14 cellular contexts compared by ENCODE assay signal in the genomic region with DNA sequence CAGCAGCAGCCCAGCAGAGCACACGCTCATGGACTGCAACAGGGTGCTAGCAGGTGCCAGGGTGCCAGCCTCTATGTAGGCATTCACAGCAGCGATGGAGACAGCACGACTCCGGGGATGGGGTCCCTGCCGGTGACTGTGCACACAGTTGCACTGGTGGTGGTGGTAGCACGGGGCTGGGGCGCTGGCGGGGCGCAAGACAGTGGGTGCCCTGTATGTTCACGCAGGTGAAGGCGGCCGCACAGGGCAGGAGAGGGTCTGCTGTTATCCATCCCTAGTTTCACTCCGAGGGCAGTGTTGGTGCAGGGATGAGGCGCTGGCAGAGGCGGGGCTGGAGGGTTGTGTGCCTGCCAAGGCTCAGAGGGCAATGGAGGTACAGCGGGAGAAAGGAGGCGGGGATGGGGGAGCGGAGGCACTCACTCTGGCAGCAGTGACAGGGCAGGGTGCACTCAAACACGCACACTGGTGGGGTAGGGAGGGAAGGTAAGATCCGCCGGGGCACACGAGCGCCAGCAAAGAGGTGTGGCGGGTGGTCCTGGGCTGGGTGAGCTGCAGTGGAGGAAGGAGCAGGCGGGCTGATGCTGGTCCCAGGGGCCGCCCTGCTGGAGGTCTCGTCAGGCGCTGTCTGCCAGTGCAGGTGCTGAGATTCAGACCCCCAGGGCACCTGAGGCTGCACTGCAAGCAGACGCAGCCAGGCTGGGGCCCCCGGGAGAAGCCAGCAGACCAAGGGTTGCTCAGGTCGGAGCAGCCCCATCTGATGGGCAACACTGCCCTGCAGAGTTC.
DNase-seq lines count a peak whose midpoint lies in the region; ATAC-seq and TF ChIP-seq lines count a peak whose summit lies in the region.
"Had no signal": no experiment of that assay in that cellular context is flagged by ENCODE, and none has a peak within 500 bp of the region (broad histone marks: within the 10 kb centered on the region; RNA-seq: fewer than 3 reads in every experiment).

No MANE protein-coding gene starts in this region.

- no peaks in the 10 kb centered on the region for H3K9me3 ChIP-seq in RWPE2 (ENCODE audit: severe bottlenecking)
- H3K9me3 ChIP-seq: A549, BE2C had no signal

- no peak overlapping the region for H3K27ac ChIP-seq in RWPE2 (ENCODE audit: poor library complexity, severe bottlenecking)
- H3K27ac ChIP-seq: A549, C4-2B, HL-60 had no signal

- peaks cover 18% of the 10 kb centered on the region for H3K9me3 Mint-ChIP-seq in stimulated activated memory B cell treated with anti-CD40 and anti-IgM and Interleukin-4, amounts not matched to agents 10 μg/mL and 1 μg/mL and 100 μg/mL, for 72 hours

- H3K4me3 Mint-ChIP-seq in stimulated activated memory B cell treated with anti-CD40 and anti-IgM and Interleukin-4, amounts not matched to agents 10 μg/mL and 1 μg/mL and 100 μg/mL, for 72 hours, result no peak overlapping the region
- H3K4me3 Mint-ChIP-seq: CD4-positive, alpha-beta memory T cell had no signal

- peaks cover 40% of the 10 kb centered on the region for H3K27me3 Mint-ChIP-seq in stimulated activated memory B cell treated with anti-CD40 and anti-IgM and Interleukin-4, amounts not matched to agents 10 μg/mL and 1 μg/mL and 100 μg/mL, for 72 hours

- no peaks in the 10 kb centered on the region for H3K4me1 ChIP-seq in RWPE2 (ENCODE audit: insufficient read depth, poor library complexity, severe bottlenecking)
- H3K4me1 ChIP-seq: A549, BE2C had no signal

- no peaks in the 10 kb centered on the region for H3K4me1 Mint-ChIP-seq in stimulated activated memory B cell treated with anti-CD40 and anti-IgM and Interleukin-4, amounts not matched to agents 10 μg/mL and 1 μg/mL and 100 μg/mL, for 72 hours
- H3K4me1 Mint-ChIP-seq: CD4-positive, alpha-beta memory T cell had no signal

- H3K36me3 ChIP-seq in H7 (replicated peaks; ENCODE audit: control insufficient read depth, insufficient read depth, low read length) (no peaks in the 10 kb centered on the region), RWPE2 (ENCODE audit: low read depth) (no peaks in the 10 kb centered on the region)
- H3K36me3 ChIP-seq: BE2C had no signal

- no peak overlapping the region for H3K27ac Mint-ChIP-seq in stimulated activated memory B cell treated with anti-CD40 and anti-IgM and Interleukin-4, amounts not matched to agents 10 μg/mL and 1 μg/mL and 100 μg/mL, for 72 hours
- H3K27ac Mint-ChIP-seq: CD4-positive, alpha-beta memory T cell had no signal

- H3K36me3 Mint-ChIP-seq in stimulated activated memory B cell treated with anti-CD40 and anti-IgM and Interleukin-4, amounts not matched to agents 10 μg/mL and 1 μg/mL and 100 μg/mL, for 72 hours, result peaks cover 8% of the 10 kb centered on the region

- ATAC-seq in RWPE2 (ENCODE audit: low read depth), result peak; percentile 10; the same call in 1 of the 3 replicates
- peak; percentile 16 for ATAC-seq in stimulated activated memory B cell treated with anti-CD40 and anti-IgM and Interleukin-4, amounts not matched to agents 10 μg/mL and 1 μg/mL and 100 μg/mL, for 72 hours
- ATAC-seq in HG03520 (IDR thresholded peaks at IDR 0.05; ENCODE audit: unreplicated experiment), result no peak
- ATAC-seq in GM21529 (IDR thresholded peaks at IDR 0.05; ENCODE audit: unreplicated experiment), result no peak
- ATAC-seq: GM12878, HCT116 had no signal

- H3K4me3 ChIP-seq in H7 (ENCODE audit: insufficient read depth, low read depth, low read length), result no peak overlapping the region
- no peak overlapping the region for H3K4me3 ChIP-seq in RWPE2 (ENCODE audit: severe bottlenecking)
- H3K4me3 ChIP-seq: A549, GM12878 had no signal

- DNase-seq in H7 (peak; percentile 28), RWPE2 (ENCODE audit: low spot score) (no peak), iPS-NIHi11 (ENCODE audit: low spot score) (peak; percentile 22), SK-N-DZ (ENCODE audit: low spot score) (no peak)
- DNase-seq: BE2C had no signal

- no peak for TF ChIP-seq CTCF in RWPE2 (IDR thresholded peaks at IDR 0.05; ENCODE audit: poor library complexity, severe bottlenecking)

- H3K27me3 ChIP-seq in H7 (ENCODE audit: control insufficient read depth, insufficient read depth, low read length) (no peaks in the 10 kb centered on the region), RWPE2 (ENCODE audit: insufficient read depth, poor library complexity, severe bottlenecking) (peaks cover 13% of the 10 kb centered on the region)
- H3K27me3 ChIP-seq: BE2C had no signal

Comparison
In these comparisons a context has a peak if more than half of its experiments do, and no peak if none do; other contexts are left out.
1. DNase-seq: peak in H7 (single experiment) and iPS-NIHi11 (single experiment); none in RWPE2 (single experiment) and SK-N-DZ (single experiment).
2. ATAC-seq: peak in RWPE2 (single experiment) and stimulated activated memory B cell treated with anti-CD40 and anti-IgM and Interleukin-4, amounts not matched to agents 10 μg/mL and 1 μg/mL and 100 μg/mL, for 72 hours (single experiment); none in HG03520 (single experiment) and GM21529 (single experiment).